40 cellular contexts compared by ENCODE assay signal in the genomic region with DNA sequence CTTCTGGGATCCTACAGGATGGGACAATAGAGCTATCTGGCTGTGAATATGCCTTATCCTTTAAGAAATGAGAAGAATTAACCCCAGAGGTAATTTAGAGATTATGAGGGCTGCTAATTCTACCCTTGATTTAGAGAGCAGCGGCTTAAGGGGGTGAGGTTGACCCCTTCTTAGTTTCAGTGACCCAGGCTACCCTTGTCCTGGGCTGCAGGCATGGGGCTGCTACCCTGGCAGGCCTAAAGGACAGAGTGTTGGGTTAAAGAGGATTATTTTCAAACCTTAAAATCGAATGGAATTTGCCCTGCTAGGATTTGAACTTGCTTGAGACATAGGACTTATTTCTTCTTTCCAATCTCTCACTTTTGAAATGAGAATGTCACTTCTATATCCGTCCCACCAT.
"Had no signal": no experiment of that assay in that cellular context is flagged by ENCODE, and none has a peak within 500 bp of the region (broad histone marks: within the 10 kb centered on the region; RNA-seq: fewer than 3 reads in every experiment).

No MANE protein-coding gene starts in this region.

- H3K4me1 Mint-ChIP-seq: activated CD4-positive, alpha-beta memory T cell treated with anti-CD3 and anti-CD28 coated beads, Interleukin-2, amount 10 ng/mL, durations not matched to agents 7 days and 5 days; activated CD4-positive, alpha-beta T cell treated with anti-CD3 and anti-CD28 coated beads for 36 hours; activated CD4-positive, alpha-beta T cell treated with anti-CD3 and anti-CD28 coated beads, Interleukin-2, amount 10 ng/mL, durations not matched to agents 7 days and 5 days; activated CD8-positive, alpha-beta memory T cell treated with anti-CD3 and anti-CD28 coated beads, Interleukin-2, amount 10 ng/mL, durations not matched to agents 7 days and 5 days; activated naive CD4-positive, alpha-beta T cell treated with anti-CD3 and anti-CD28 coated beads, Interleukin-2, amount 10 ng/mL, durations not matched to agents 7 days and 5 days; activated naive CD4-positive, alpha-beta T cell treated with anti-CD3 and anti-CD28 coated beads, Interleukin-2, amount 50 U/mL, for 24 hours; activated naive CD8-positive, alpha-beta T cell treated with anti-CD3 and anti-CD28 coated beads, Interleukin-2, amount 10 ng/mL, durations not matched to agents 7 days and 5 days; activated naive CD8-positive, alpha-beta T cell treated with anti-CD3 and anti-CD28 coated beads, Interleukin-2, amount 50 U/mL, for 24 hours; brain; central memory CD8-positive, alpha-beta T cell; WTC11 had no signal

- H3K36me3 Mint-ChIP-seq: activated CD8-positive, alpha-beta memory T cell treated with anti-CD3 and anti-CD28 coated beads, Interleukin-2, amount 10 ng/mL, durations not matched to agents 7 days and 5 days; activated naive CD4-positive, alpha-beta T cell treated with anti-CD3 and anti-CD28 coated beads, Interleukin-2, amount 10 ng/mL, durations not matched to agents 7 days and 5 days; activated naive CD4-positive, alpha-beta T cell treated with anti-CD3 and anti-CD28 coated beads, Interleukin-2, amount 50 U/mL, for 24 hours; activated naive CD8-positive, alpha-beta T cell; activated naive CD8-positive, alpha-beta T cell treated with anti-CD3 and anti-CD28 coated beads, Interleukin-2, amount 10 ng/mL, durations not matched to agents 7 days and 5 days; brain; WTC11 had no signal

- H3K27me3 ChIP-seq: ascending aorta, cardiac muscle cell had no signal

- H3K27ac Mint-ChIP-seq: activated CD4-positive, alpha-beta memory T cell treated with anti-CD3 and anti-CD28 coated beads, Interleukin-2, amount 10 ng/mL, durations not matched to agents 7 days and 5 days; activated CD4-positive, alpha-beta T cell treated with anti-CD3 and anti-CD28 coated beads for 36 hours; activated CD4-positive, alpha-beta T cell treated with anti-CD3 and anti-CD28 coated beads, Interleukin-2, amount 10 ng/mL, durations not matched to agents 7 days and 5 days; activated CD8-positive, alpha-beta memory T cell treated with anti-CD3 and anti-CD28 coated beads, Interleukin-2, amount 10 ng/mL, durations not matched to agents 7 days and 5 days; activated CD8-positive, alpha-beta T cell treated with anti-CD3 and anti-CD28 coated beads, Interleukin-2, amount 10 ng/mL, durations not matched to agents 7 days and 5 days; activated naive CD4-positive, alpha-beta T cell treated with anti-CD3 and anti-CD28 coated beads, Interleukin-2, amount 10 ng/mL, durations not matched to agents 7 days and 5 days; activated naive CD4-positive, alpha-beta T cell treated with anti-CD3 and anti-CD28 coated beads, Interleukin-2, amount 50 U/mL, for 24 hours; activated naive CD8-positive, alpha-beta T cell; activated naive CD8-positive, alpha-beta T cell treated with anti-CD3 and anti-CD28 coated beads, Interleukin-2, amount 10 ng/mL, durations not matched to agents 7 days and 5 days; activated naive CD8-positive, alpha-beta T cell treated with anti-CD3 and anti-CD28 coated beads, Interleukin-2, amount 50 U/mL, for 24 hours; activated T-cell treated with anti-CD3 and anti-CD28 coated beads, Interleukin-2, amount 50 U/mL, for 24 hours; activated T-helper 2 cell treated with anti-CD3 and anti-CD28 coated beads, Interferon-gamma antibody, Interleukin-2, Interleukin-4, amounts not matched to agents 10 μg/mL and 5 μg/mL and 100 μg/mL, durations not matched to agents 14 hours and 24 hours and 36 hours; brain; T-helper 1 cell treated with Interleukin-12 subunit alpha and Interleukin-12 subunit beta and Interleukin-4 antibody, amounts not matched to agents 30 μg/mL and 1 μg/mL, for 36 hours; T-helper 2 cell treated with Interferon-gamma antibody and Interleukin-4, amounts not matched to agents 5 μg/mL and 100 μg/mL, for 36 hours; WTC11 had no signal

- FAIRE-seq: bronchial epithelial cell, TTC549 had no signal

- H3K4me1 ChIP-seq: ascending aorta had no signal

- H3K36me3 ChIP-seq: ascending aorta, cardiac muscle cell had no signal

- H3K4me3 Mint-ChIP-seq: activated CD4-positive, alpha-beta memory T cell treated with anti-CD3 and anti-CD28 coated beads, Interleukin-2, amount 10 ng/mL, durations not matched to agents 7 days and 5 days; activated CD4-positive, alpha-beta T cell treated with anti-CD3 and anti-CD28 coated beads for 36 hours; activated CD4-positive, alpha-beta T cell treated with anti-CD3 and anti-CD28 coated beads, Interleukin-2, amount 10 ng/mL, durations not matched to agents 7 days and 5 days; activated CD8-positive, alpha-beta memory T cell treated with anti-CD3 and anti-CD28 coated beads, Interleukin-2, amount 10 ng/mL, durations not matched to agents 7 days and 5 days; activated CD8-positive, alpha-beta T cell treated with anti-CD3 and anti-CD28 coated beads, Interleukin-2, amount 10 ng/mL, durations not matched to agents 7 days and 5 days; activated naive CD4-positive, alpha-beta T cell treated with anti-CD3 and anti-CD28 coated beads, Interleukin-2, amount 10 ng/mL, durations not matched to agents 7 days and 5 days; activated naive CD4-positive, alpha-beta T cell treated with anti-CD3 and anti-CD28 coated beads, Interleukin-2, amount 50 U/mL, for 24 hours; activated naive CD8-positive, alpha-beta T cell; activated naive CD8-positive, alpha-beta T cell treated with anti-CD3 and anti-CD28 coated beads, Interleukin-2, amount 10 ng/mL, durations not matched to agents 7 days and 5 days; activated naive CD8-positive, alpha-beta T cell treated with anti-CD3 and anti-CD28 coated beads, Interleukin-2, amount 50 U/mL, for 24 hours; activated T-cell treated with anti-CD3 and anti-CD28 coated beads, Interleukin-2, amount 50 U/mL, for 24 hours; brain; central memory CD8-positive, alpha-beta T cell; T-helper 1 cell treated with Interleukin-12 subunit alpha and Interleukin-12 subunit beta and Interleukin-4 antibody, amounts not matched to agents 30 μg/mL and 1 μg/mL, for 36 hours; T-helper 2 cell treated with Interferon-gamma antibody and Interleukin-4, amounts not matched to agents 5 μg/mL and 100 μg/mL, for 36 hours; WTC11 had no signal

- DNase-seq: activated CD4-positive, alpha-beta memory T cell treated with anti-CD3 and anti-CD28 coated beads, Interleukin-2, amount 10 ng/mL, durations not matched to agents 7 days and 5 days; activated CD4-positive, alpha-beta T cell treated with anti-CD3 and anti-CD28 coated beads for 1 hour; activated CD4-positive, alpha-beta T cell treated with anti-CD3 and anti-CD28 coated beads for 36 hours; activated CD4-positive, alpha-beta T cell treated with anti-CD3 and anti-CD28 coated beads for 48 hours; activated CD4-positive, alpha-beta T cell treated with anti-CD3 and anti-CD28 coated beads, Interleukin-2, amount 10 ng/mL, durations not matched to agents 7 days and 5 days; activated CD4-positive, alpha-beta T cell treated with anti-CD3 and anti-CD28 coated beads, Interleukin-2, amount 50 U/mL, for 48 hours; activated CD4-positive, CD25-positive, alpha-beta regulatory T cell; activated CD8-positive, alpha-beta memory T cell treated with anti-CD3 and anti-CD28 coated beads for 24 hours; activated CD8-positive, alpha-beta memory T cell treated with anti-CD3 and anti-CD28 coated beads, Interleukin-2, amount 10 ng/mL, durations not matched to agents 7 days and 5 days; activated CD8-positive, alpha-beta memory T cell treated with anti-CD3 and anti-CD28 coated beads, Interleukin-2, amount 50 U/mL, for 48 hours; activated CD8-positive, alpha-beta T cell treated with anti-CD3 and anti-CD28 coated beads, Interleukin-2, amount 10 ng/mL, durations not matched to agents 7 days and 5 days; activated effector memory CD4-positive, alpha-beta T cell treated with Interleukin-2 at 50 U/mL for 16 hours; activated gamma-delta T cell; activated naive CD4-positive, alpha-beta T cell treated with anti-CD3 and anti-CD28 coated beads, Interleukin-2, amount 10 ng/mL, durations not matched to agents 7 days and 5 days; activated naive CD4-positive, alpha-beta T cell treated with Interleukin-2 at 50 U/mL for 16 hours; activated naive CD8-positive, alpha-beta T cell treated with anti-CD3 and anti-CD28 coated beads, Interleukin-2, amount 10 ng/mL, durations not matched to agents 7 days and 5 days; activated naive CD8-positive, alpha-beta T cell treated with anti-CD3 and anti-CD28 coated beads, Interleukin-2, amount 50 U/mL, for 24 hours; activated T-cell treated with anti-CD3 and anti-CD28 coated beads, Interleukin-2, amount 50 U/mL, for 24 hours; activated T-cell treated with anti-CD3 and anti-CD28 coated beads, Interleukin-2, amount 50 U/mL, for 48 hours; amygdala; anterior cingulate cortex; caudate nucleus; cerebellar nuclear complex; T-helper 1 cell; T-helper 2 cell; T-helper 9 cell had no signal

- H3K27me3 Mint-ChIP-seq: activated CD4-positive, alpha-beta memory T cell treated with anti-CD3 and anti-CD28 coated beads, Interleukin-2, amount 10 ng/mL, durations not matched to agents 7 days and 5 days; activated CD4-positive, alpha-beta T cell treated with anti-CD3 and anti-CD28 coated beads for 36 hours; activated CD4-positive, alpha-beta T cell treated with anti-CD3 and anti-CD28 coated beads, Interleukin-2, amount 10 ng/mL, durations not matched to agents 7 days and 5 days; activated CD8-positive, alpha-beta memory T cell treated with anti-CD3 and anti-CD28 coated beads, Interleukin-2, amount 10 ng/mL, durations not matched to agents 7 days and 5 days; activated naive CD4-positive, alpha-beta T cell treated with anti-CD3 and anti-CD28 coated beads, Interleukin-2, amount 10 ng/mL, durations not matched to agents 7 days and 5 days; activated naive CD4-positive, alpha-beta T cell treated with anti-CD3 and anti-CD28 coated beads, Interleukin-2, amount 50 U/mL, for 24 hours; activated naive CD8-positive, alpha-beta T cell; activated naive CD8-positive, alpha-beta T cell treated with anti-CD3 and anti-CD28 coated beads, Interleukin-2, amount 10 ng/mL, durations not matched to agents 7 days and 5 days; activated naive CD8-positive, alpha-beta T cell treated with anti-CD3 and anti-CD28 coated beads, Interleukin-2, amount 50 U/mL, for 24 hours; activated T-cell treated with anti-CD3 and anti-CD28 coated beads, Interleukin-2, amount 50 U/mL, for 24 hours; brain; central memory CD8-positive, alpha-beta T cell had no signal

- H3K4me3 ChIP-seq: ascending aorta, cardiac muscle cell had no signal

- H3K9me3 Mint-ChIP-seq: activated CD4-positive, alpha-beta T cell treated with anti-CD3 and anti-CD28 coated beads, Interleukin-2, amount 10 ng/mL, durations not matched to agents 7 days and 5 days; activated naive CD4-positive, alpha-beta T cell treated with anti-CD3 and anti-CD28 coated beads, Interleukin-2, amount 50 U/mL, for 24 hours; brain; T-helper 2 cell treated with Interferon-gamma antibody and Interleukin-4, amounts not matched to agents 5 μg/mL and 100 μg/mL, for 36 hours; WTC11 had no signal

- H3K9me3 ChIP-seq: ascending aorta had no signal

- ATAC-seq: activated CD4-positive, alpha-beta T cell treated with anti-CD3 and anti-CD28 coated beads for 36 hours; activated CD4-positive, CD25-positive, alpha-beta regulatory T cell treated with anti-CD3 and anti-CD28 coated beads, Interleukin-2, amount 50 U/mL, for 24 hours; activated CD8-positive, alpha-beta memory T cell treated with anti-CD3 and anti-CD28 coated beads, Interleukin-2, amount 10 ng/mL, durations not matched to agents 7 days and 5 days; activated CD8-positive, alpha-beta T cell treated with anti-CD3 and anti-CD28 coated beads, Interleukin-2, amount 10 ng/mL, durations not matched to agents 7 days and 5 days; activated naive CD8-positive, alpha-beta T cell treated with anti-CD3 and anti-CD28 coated beads, Interleukin-2, amount 50 U/mL, for 24 hours; WTC11 had no signal

- H3K27ac ChIP-seq: ascending aorta, cardiac muscle cell, VCaP had no signal
